In the genomic region with DNA sequence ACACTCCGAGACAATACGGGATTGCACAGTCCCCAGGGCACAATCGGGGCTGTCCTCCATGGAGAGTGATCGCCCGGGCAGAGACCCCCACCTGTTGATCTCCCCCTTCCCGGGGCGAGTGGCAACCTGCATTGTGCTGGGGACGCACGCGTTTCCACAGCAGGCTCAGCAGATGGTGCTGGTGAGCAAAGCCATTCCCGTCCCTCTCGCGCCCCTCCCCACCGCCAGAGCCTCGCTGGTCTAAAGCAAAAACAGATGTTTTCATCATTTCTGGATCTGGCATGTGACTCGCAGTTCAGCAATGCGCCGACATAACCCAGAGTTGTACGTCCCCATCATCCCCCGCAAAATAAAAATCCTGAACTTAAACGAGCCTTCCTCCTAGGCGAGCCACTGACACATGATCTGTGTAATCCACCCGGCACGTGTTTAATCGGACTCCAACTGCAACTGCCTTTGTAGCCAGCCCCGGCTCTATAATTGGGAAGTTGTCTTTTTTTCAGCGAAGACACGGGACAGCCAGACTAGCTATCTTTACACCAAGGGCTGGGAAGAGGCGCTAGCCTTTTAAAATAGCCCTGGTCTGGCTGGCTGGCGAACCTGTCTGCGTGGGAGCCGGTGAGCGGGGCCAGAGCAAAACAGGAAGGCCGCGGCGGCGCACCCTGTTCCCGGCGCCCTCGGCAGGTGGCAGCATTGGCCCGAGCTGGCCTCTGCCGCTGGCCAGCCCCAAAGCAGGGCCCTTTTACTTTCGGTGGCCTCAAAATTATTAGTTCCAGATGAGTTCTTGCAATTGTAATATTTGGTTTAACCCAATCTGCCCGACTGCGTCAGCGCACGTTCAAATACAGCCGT, we compare ENCODE assay signal across 8 cellular contexts.
A peak's percentile ranks its signal among the peaks of the same experiment; 100 is the strongest.
DNase-seq lines count a peak whose midpoint lies in the region; ATAC-seq and TF ChIP-seq lines count a peak whose summit lies in the region.

No MANE protein-coding gene starts in this region.

- TF ChIP-seq CTCF in GM12872 (IDR thresholded peaks at IDR 0.05; ENCODE audit: insufficient read depth, low read depth, low read length) (peak; percentile 93), prostate gland (IDR thresholded peaks at IDR 0.05) (peak; percentile 74 to 95 (median 83))

- H3K4me1 Mint-ChIP-seq in T-helper 17 cell = peaks cover 26% of the 10 kb centered on the region

- H3K36me3 ChIP-seq in prostate gland (no peaks in the 10 kb centered on the region), urinary bladder (ENCODE audit: insufficient read depth) (no peaks in the 10 kb centered on the region)

- H3K4me3 ChIP-seq in prostate gland (peak overlapping the region; percentile 26 to 31), urinary bladder (ENCODE audit: low read depth, low read length) (peak overlapping the region; percentile 25)

- peak overlapping the region; percentile 93 for H3K4me3 Mint-ChIP-seq in T-helper 17 cell

- no peaks in the 10 kb centered on the region for H3K36me3 Mint-ChIP-seq in T-helper 17 cell (ENCODE audit: low read depth)

- peak; percentile 93 for ATAC-seq in HG02642 (IDR thresholded peaks at IDR 0.05; ENCODE audit: poor library complexity, unreplicated experiment)
- ATAC-seq in T-helper 17 cell = peak; percentile 86
- ATAC-seq in left ventricle myocardium superior = peak; percentile 96

- H3K27me3 Mint-ChIP-seq in T-helper 17 cell = no peaks in the 10 kb centered on the region

- WGBS in prostate gland = under 1% methylated on average over 38 of the region's 48 CpGs
- WGBS in urinary bladder = under 1% methylated on average over 48 of the region's 48 CpGs

- H3K9me3 ChIP-seq in T-helper 17 cell (ENCODE audit: control insufficient read depth, low read length, poor library complexity, severe bottlenecking) (no peaks in the 10 kb centered on the region), prostate gland (no peaks in the 10 kb centered on the region)

- peak overlapping the region; percentile 74 for H3K27ac Mint-ChIP-seq in T-helper 17 cell

- H3K4me1 ChIP-seq in prostate gland (replicated peaks) (no peaks in the 10 kb centered on the region), urinary bladder (ENCODE audit: insufficient read depth) (no peaks in the 10 kb centered on the region)

- no peak for TF ChIP-seq POLR2A in prostate gland (IDR thresholded peaks at IDR 0.05)

- H3K27me3 ChIP-seq in prostate gland (replicated peaks; ENCODE audit: insufficient read depth) = no peaks in the 10 kb centered on the region

- DNase-seq in NCI-H1105 (lab: John Stamatoyannopoulos, UW) (peak; percentile 77), T-helper 17 cell (peak; percentile 37 to 39 (median 37)), left ventricle myocardium superior (peak; percentile 93), prostate gland (ENCODE audit: low spot score) (peak; percentile 81)

- intact Hi-C loops in left ventricle myocardium superior (cut with micrococcal nuclease) (no loop called here), prostate gland (cut with DNase I) (loop anchor here (1.0 to 10.0 kb wide), 5 partner anchors 87 to 849 kb away; no protein-coding TSS in a partner anchor)

- H3K27ac ChIP-seq in angular gyrus (ENCODE audit: low read depth, low read length) (peak overlapping the region; percentile 94), prostate gland (peak overlapping the region; percentile 80 to 84), urinary bladder (ENCODE audit: low read depth) (peak overlapping the region; percentile 88)

Comparison
In these comparisons a context has a peak if more than half of its experiments do, and no peak if none do; other contexts are left out.
1. Peak in every context shown above with its lines: DNase-seq, ATAC-seq, H3K4me3 ChIP-seq and H3K27ac ChIP-seq.
2. DNase-seq: peak in every context shown above with its lines; median percentile 93 in left ventricle myocardium superior; 81 in prostate gland; 77 in NCI-H1105; 37 in T-helper 17 cell.